Comparison of ENCODE assay signal across 1 cellular context in the genomic region with DNA sequence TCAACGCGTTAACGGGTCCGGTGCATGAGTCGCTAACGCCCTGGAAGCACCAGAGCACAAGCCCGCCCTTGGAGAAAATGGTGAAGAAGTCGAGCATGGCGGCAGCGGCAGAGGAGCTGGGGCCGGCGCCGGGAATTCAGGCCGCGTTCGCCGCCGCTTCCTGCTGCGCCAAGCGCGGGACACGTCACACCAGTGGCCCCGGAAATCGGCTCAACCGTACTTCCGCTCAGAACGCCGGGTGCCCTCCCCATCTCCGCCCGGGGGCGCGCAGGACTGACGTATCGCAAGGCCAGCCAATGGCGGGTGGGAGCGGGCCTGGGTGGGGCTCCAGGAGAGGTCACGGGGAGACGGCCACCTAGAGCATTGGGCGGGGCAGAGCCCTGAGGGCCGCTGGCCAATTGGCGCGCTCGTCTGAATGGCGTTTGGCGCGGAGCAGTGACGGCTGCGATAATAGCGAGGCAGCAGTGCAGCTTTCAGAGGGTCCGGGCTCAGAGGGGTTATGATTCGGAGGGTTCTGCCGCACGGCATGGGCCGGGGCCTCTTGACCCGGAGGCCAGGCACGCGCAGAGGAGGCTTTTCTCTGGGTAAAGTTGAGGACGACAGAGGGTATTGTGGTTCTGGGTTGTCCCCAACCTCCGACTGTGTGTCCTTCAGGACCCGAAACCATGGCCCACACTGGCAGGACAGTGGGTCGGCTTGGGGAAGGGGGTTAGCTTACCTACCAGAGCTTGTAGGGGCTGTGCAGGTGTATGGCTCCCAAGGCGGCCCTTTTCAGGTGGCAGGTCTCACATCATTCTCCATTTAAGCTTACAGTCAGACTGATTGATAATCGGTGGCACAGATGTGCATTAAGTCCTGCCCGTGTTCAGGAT.
TF ChIP-seq lines count a peak whose summit lies in the region.

A gene (plus strand): TSS at position 447 of the 872 bp plus-strand sequence. CDS start 53 bp downstream, at position 500.
A gene with protein sequence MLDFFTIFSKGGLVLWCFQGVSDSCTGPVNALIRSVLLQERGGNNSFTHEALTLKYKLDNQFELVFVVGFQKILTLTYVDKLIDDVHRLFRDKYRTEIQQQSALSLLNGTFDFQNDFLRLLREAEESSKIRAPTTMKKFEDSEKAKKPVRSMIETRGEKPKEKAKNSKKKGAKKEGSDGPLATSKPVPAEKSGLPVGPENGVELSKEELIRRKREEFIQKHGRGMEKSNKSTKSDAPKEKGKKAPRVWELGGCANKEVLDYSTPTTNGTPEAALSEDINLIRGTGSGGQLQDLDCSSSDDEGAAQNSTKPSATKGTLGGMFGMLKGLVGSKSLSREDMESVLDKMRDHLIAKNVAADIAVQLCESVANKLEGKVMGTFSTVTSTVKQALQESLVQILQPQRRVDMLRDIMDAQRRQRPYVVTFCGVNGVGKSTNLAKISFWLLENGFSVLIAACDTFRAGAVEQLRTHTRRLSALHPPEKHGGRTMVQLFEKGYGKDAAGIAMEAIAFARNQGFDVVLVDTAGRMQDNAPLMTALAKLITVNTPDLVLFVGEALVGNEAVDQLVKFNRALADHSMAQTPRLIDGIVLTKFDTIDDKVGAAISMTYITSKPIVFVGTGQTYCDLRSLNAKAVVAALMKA (minus strand): TSS at position 188 of the 872 bp plus-strand sequence. CDS start 91 bp downstream, at position 97.

TF ChIP-seq in A549, 52 proteins besides CTCF, POLR2A, EP300 and RAD21 (continued from another document):
- TF ChIP-seq MAZ (IDR thresholded peaks at IDR 0.05; ENCODE audit: borderline replicate concordance, low read depth, low read length) (0 out of 2 replicates have a peak, but pooled peaks have one; percentile 71), KDM1A (IDR thresholded peaks at IDR 0.05; ENCODE audit: low read depth) (no peak), FOSL2 (IDR thresholded peaks at IDR 0.05) (no peak), FOSL2 (CRISPR knock-in tag; IDR thresholded peaks at IDR 0.05) (0 out of 2 replicates have a peak, but pooled peaks have one; percentile 7)
- TF ChIP-seq, protein P1, sequence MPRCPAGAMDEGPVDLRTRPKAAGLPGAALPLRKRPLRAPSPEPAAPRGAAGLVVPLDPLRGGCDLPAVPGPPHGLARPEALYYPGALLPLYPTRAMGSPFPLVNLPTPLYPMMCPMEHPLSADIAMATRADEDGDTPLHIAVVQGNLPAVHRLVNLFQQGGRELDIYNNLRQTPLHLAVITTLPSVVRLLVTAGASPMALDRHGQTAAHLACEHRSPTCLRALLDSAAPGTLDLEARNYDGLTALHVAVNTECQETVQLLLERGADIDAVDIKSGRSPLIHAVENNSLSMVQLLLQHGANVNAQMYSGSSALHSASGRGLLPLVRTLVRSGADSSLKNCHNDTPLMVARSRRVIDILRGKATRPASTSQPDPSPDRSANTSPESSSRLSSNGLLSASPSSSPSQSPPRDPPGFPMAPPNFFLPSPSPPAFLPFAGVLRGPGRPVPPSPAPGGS (IDR thresholded peaks at IDR 0.05): 0 out of 3 replicates have a peak, but pooled peaks have one; percentile 36
- TF ChIP-seq, protein P2, sequence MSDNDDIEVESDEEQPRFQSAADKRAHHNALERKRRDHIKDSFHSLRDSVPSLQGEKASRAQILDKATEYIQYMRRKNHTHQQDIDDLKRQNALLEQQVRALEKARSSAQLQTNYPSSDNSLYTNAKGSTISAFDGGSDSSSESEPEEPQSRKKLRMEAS (IDR thresholded peaks at IDR 0.05): peak; percentile 43; the same call in 1 of the 2 replicates
